ENCODE assay signal across 8 cellular contexts in the genomic region with DNA sequence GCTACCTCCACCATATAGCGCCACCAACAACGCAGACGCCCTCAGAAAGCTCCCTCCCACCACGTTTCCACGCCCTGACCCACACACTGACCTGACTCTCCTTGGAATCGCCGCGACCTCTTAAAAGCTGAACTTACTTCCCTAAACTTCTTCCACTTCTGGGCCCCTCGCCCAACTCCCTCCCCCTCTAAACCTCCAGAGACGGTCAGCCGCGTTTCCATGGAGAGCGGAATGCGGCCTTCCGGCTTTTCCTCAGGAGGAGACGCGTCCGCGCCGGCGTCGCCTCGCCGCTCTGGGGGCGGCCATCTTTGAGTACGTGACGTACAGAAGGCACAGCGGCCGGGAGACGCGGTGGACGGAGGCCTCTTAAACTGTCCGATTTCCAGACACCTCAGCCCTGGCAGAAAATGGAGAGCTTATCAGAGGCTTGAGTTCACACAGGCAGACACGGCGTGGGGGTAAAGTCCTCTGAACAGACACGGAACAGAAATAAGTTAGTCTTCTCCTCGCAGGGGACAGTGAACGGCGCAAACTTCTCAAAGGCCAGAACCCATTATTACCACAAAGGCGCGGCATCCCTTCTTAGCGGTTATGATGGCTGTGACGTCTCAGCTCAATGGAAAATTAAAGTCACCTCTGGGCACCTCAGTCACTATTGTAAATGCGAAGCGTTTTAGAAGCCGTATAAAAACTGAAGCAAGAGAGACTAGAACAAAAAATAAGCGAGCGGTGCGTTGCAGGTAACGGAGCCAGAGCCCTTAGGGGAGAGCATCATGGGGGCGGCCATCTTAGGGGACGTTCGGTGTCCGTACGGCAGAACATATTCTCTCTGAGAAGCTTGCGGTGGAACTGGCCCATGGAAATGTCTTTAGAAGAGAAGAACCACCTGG. TPM values are rescaled to one million over a fixed set of nuclear protein-coding genes. Genes with fewer than 3 reads are reported as not detected.
A peak's percentile ranks its signal among the peaks of the same experiment; 100 is the strongest.
DNase-seq lines count a peak whose midpoint lies in the region; ATAC-seq and TF ChIP-seq lines count a peak whose summit lies in the region.

A gene (minus strand): TSS at position 235 of the 890 bp plus-strand sequence. CDS start 1,970 bp downstream, outside the sequence.

- DNase-seq in NCI-H774 (lab: John Stamatoyannopoulos, UW) (peak; percentile 90), lung (ENCODE audit: low spot score) (peak; percentile 96)
- DNase-seq in activated CD8-positive, alpha-beta memory T cell treated with anti-CD3 and anti-CD28 coated beads for 24 hours: peak; percentile 91
- peak; percentile 73 for DNase-seq in effector CD4-positive, alpha-beta T cell
- peak; percentile 61 to 79 (median 66) for DNase-seq in stimulated activated CD4-positive, alpha-beta T cell treated with anti-CD3 and anti-CD28 coated beads, TNF-alpha, amount 100 ng/mL, for 24 hours (ENCODE audit: low read depth in 3 of 3)

- H3K27ac ChIP-seq in BLaER1 (peak within 1 kb of the TSS; percentile 96), lung (ENCODE audit: low read depth in 1 of 2, low read length in 1 of 2) (peak within 1 kb of the TSS; percentile 95 to 98)

- H3K9me3 ChIP-seq in BLaER1 (peaks cover 67% of the 10 kb centered on the region), lung (ENCODE audit: control insufficient read depth in 2 of 2, insufficient read depth in 1 of 2, low read length in 1 of 2) (peaks cover 0 to 20% of the 10 kb centered on the region in 2 donors)

- 0 to 1% methylated on average over 56 of the region's 56 CpGs for WGBS in lung, 2 donors

- TF ChIP-seq CTCF in lung (IDR thresholded peaks at IDR 0.05; ENCODE audit: control extremely low read depth, extremely low read depth): no peak

- H3K4me2 ChIP-seq in BLaER1: peak within 1 kb of the TSS; percentile 87

- ATAC-seq in GM19328 (IDR thresholded peaks at IDR 0.05; ENCODE audit: unreplicated experiment): peak; percentile 65
- ATAC-seq in HG03469 (IDR thresholded peaks at IDR 0.05; ENCODE audit: unreplicated experiment): peak; percentile 46
- ATAC-seq in lung (ENCODE audit: insufficient read depth, low FRiP score): peak; percentile 95

- H3K4me3 ChIP-seq in BLaER1: peak within 1 kb of the TSS; percentile 78
- peak within 1 kb of the TSS; percentile 78 for H3K4me3 ChIP-seq in lung

- H3K4me1 ChIP-seq in BLaER1: peaks cover 8% of the 10 kb centered on the region; the same call in 1 of the 2 replicates
- peaks cover 0 to 6% of the 10 kb centered on the region in 2 donors for H3K4me1 ChIP-seq in lung (ENCODE audit: control insufficient read depth in 2 of 2, insufficient read depth in 2 of 2, low read length in 2 of 2)

- H3K36me3 ChIP-seq in BLaER1: peaks cover 43% of the 10 kb centered on the region
- peaks cover 12% of the 10 kb centered on the region in 2 donors for H3K36me3 ChIP-seq in lung (ENCODE audit: control insufficient read depth in 2 of 2, insufficient read depth in 2 of 2, low read length in 2 of 2)

- H4K20me1 ChIP-seq in BLaER1: no peaks in the 10 kb centered on the region

- H3K9ac ChIP-seq in BLaER1: peak within 1 kb of the TSS; percentile 96

- H3K27me3 ChIP-seq in BLaER1 (no peaks in the 10 kb centered on the region), lung (ENCODE audit: control insufficient read depth, insufficient read depth) (no peaks in the 10 kb centered on the region)

RNA-seq across cellular contexts. Expression of the gene that starts here (rescaled TPM):
- 10 to 100 TPM; 10.9 to 17.0 TPM for total RNA-seq in lung
- polyA plus RNA-seq in lung: 10 to 100 TPM in 1 of 2 donors, 1 to 10 TPM in 1; 2.8 to 14.9 TPM

Comparison
In these comparisons a context has a peak if more than half of its experiments do, and no peak if none do; other contexts are left out.
1. Peak in every context shown above with its lines: DNase-seq, ATAC-seq, H3K4me3 ChIP-seq and H3K27ac ChIP-seq.